Comparison of ENCODE assay signal across 1 cellular context in the genomic region with DNA sequence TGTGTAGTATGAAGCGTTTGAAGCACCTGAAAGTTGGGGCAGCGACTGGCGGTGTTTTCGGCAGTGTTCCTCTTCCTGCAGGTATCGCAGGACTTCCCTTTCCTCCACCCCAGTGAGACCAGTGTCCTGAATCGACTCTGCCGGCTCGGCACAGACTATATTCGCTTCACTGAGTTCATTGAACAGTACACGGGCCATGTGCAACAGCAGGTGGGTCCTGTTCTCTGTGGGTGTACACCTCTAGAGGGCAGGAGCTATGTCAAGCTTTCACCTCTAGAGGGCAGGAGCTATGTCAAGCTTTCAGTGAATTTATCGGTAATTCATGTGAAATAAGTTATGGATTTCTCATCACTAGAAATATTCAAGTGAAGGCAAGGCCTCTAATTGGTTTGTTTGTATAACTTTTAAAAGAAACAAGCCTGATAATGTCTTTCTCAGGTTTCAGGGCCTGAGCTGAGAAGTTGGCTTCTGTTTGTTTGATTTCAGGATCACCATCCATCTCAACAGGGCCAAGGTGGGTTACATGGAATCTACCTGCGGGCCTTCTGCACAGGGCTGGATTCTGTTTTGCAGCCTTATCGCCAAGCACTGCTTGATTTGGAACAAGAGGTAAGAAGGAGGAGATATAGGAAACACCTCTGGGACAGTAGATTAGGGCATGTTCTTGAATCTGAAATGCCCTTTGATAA.
TF ChIP-seq lines count a peak whose summit lies in the region.

No MANE protein-coding gene starts in this region.

TF ChIP-seq in HCT116, 20 proteins besides CTCF, POLR2A, EP300 and RAD21 (continued from another document):
- TF ChIP-seq, protein P1, sequence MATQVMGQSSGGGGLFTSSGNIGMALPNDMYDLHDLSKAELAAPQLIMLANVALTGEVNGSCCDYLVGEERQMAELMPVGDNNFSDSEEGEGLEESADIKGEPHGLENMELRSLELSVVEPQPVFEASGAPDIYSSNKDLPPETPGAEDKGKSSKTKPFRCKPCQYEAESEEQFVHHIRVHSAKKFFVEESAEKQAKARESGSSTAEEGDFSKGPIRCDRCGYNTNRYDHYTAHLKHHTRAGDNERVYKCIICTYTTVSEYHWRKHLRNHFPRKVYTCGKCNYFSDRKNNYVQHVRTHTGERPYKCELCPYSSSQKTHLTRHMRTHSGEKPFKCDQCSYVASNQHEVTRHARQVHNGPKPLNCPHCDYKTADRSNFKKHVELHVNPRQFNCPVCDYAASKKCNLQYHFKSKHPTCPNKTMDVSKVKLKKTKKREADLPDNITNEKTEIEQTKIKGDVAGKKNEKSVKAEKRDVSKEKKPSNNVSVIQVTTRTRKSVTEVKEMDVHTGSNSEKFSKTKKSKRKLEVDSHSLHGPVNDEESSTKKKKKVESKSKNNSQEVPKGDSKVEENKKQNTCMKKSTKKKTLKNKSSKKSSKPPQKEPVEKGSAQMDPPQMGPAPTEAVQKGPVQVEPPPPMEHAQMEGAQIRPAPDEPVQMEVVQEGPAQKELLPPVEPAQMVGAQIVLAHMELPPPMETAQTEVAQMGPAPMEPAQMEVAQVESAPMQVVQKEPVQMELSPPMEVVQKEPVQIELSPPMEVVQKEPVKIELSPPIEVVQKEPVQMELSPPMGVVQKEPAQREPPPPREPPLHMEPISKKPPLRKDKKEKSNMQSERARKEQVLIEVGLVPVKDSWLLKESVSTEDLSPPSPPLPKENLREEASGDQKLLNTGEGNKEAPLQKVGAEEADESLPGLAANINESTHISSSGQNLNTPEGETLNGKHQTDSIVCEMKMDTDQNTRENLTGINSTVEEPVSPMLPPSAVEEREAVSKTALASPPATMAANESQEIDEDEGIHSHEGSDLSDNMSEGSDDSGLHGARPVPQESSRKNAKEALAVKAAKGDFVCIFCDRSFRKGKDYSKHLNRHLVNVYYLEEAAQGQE (IDR thresholded peaks at IDR 0.05; ENCODE audit: low read depth) = no peak
- TF ChIP-seq, protein P2, sequence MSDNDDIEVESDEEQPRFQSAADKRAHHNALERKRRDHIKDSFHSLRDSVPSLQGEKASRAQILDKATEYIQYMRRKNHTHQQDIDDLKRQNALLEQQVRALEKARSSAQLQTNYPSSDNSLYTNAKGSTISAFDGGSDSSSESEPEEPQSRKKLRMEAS (IDR thresholded peaks at IDR 0.05) = no peak
- no peak for TF ChIP-seq ELF1 (IDR thresholded peaks at IDR 0.05; ENCODE audit: borderline replicate concordance, low read depth)
